Comparison of ENCODE assay signal across 9 cellular contexts in genomic region chr1:228149341-228150020, GRCh38. TPM values are rescaled to one million over a fixed set of nuclear protein-coding genes. Genes with fewer than 3 reads are reported as not detected.
A peak's percentile ranks its signal among the peaks of the same experiment; 100 is the strongest.
DNase-seq lines count a peak whose midpoint lies in the region; ATAC-seq, FAIRE-seq and TF ChIP-seq lines count a peak whose summit lies in the region.
"Had no signal": no experiment of that assay in that cellular context is flagged by ENCODE, and none has a peak within 500 bp of the region (broad histone marks: within the 10 kb centered on the region; RNA-seq: fewer than 3 reads in every experiment).

Gene GJC2 (plus strand): TSS chr1:228149930. CDS start chr1:228157759, 7,829 bp downstream.

- TF ChIP-seq CTCF in HCT116 (IDR thresholded peaks at IDR 0.05 in 2 of 3, conservative IDR thresholded peaks at IDR 0.05 in 1 of 3; ENCODE audit: borderline replicate concordance in 1 of 3, insufficient read depth in 1 of 3, low read depth in 2 of 3, low read length in 2 of 3) = no peak
- no peak for TF ChIP-seq CTCF in mammary epithelial cell (conservative IDR thresholded peaks at IDR 0.05 in 1 of 2, IDR thresholded peaks at IDR 0.05 in 1 of 2; ENCODE audit: extremely low read depth in 1 of 2, insufficient read depth in 1 of 2, low read depth in 1 of 2, low read length in 2 of 2)
- TF ChIP-seq CTCF in kidney (IDR thresholded peaks at IDR 0.05; ENCODE audit: borderline replicate concordance, extremely low read depth, insufficient read depth) = no peak
- no peak for TF ChIP-seq CTCF in spleen (IDR thresholded peaks at IDR 0.05 in 8 of 11, conservative IDR thresholded peaks at IDR 0.05 in 3 of 11)

- WGBS in mammary epithelial cell (ENCODE audit: low coverage, missing lambda C conversion rate) = 10% methylated on average over 3 of the region's 15 CpGs
- 56 to 74% (median 71%) methylated on average over 6 to 15 of the region's 15 CpGs for WGBS in spleen, 5 donors

- H3K4me3 ChIP-seq in HCT116 (replicated peaks in 1 of 2; ENCODE audit: low read depth in 1 of 2, low read length in 2 of 2) (no peak within 1 kb of the TSS), mammary epithelial cell (replicated peaks in 1 of 3; ENCODE audit: insufficient read depth in 1 of 3, low read depth in 2 of 3, low read length in 3 of 3) (no peak within 1 kb of the TSS), kidney (ENCODE audit: low read length in 2 of 2) (no peak within 1 kb of the TSS), spleen (peak within 1 kb of the TSS in 3 of 8 donors; percentile 4 to 38 (median 25))

- no peak within 1 kb of the TSS for H3K4me2 ChIP-seq in HCT116 (ENCODE audit: low read length)
- H3K4me2 ChIP-seq in mammary epithelial cell (ENCODE audit: insufficient read depth, low read depth, low read length) = peak within 1 kb of the TSS; percentile 58
- H3K4me2 ChIP-seq: KMS-11 had no signal

- no peak for FAIRE-seq in kidney (lab: Jason Lieb, UNC)

- H3K9ac ChIP-seq in HCT116 (ENCODE audit: low read length) (no peak within 1 kb of the TSS), mammary epithelial cell (ENCODE audit: insufficient read depth, low read length) (no peak within 1 kb of the TSS), kidney (ENCODE audit: low read length in 2 of 2) (peak within 1 kb of the TSS in 1 of 2 donors; percentile 19)
- H3K9ac ChIP-seq: KMS-11 had no signal

- dilution Hi-C loops in mammary epithelial cell (cut with HindIII; ENCODE audit: low sequenced_read_pairs) = no loop called here

- no peaks in the 10 kb centered on the region for H3K27me3 ChIP-seq in HCT116 (ENCODE audit: insufficient read depth, low read length)
- no peaks in the 10 kb centered on the region for H3K27me3 ChIP-seq in mammary epithelial cell (ENCODE audit: insufficient read depth, low read length)
- no peaks in the 10 kb centered on the region for H3K27me3 ChIP-seq in spleen (replicated peaks in 1 of 7)

- TF ChIP-seq RAD21 in HCT116 (IDR thresholded peaks at IDR 0.05; ENCODE audit: low read depth) = no peak

- no TSS peak for BruUV-seq in HCT116 (replicated peaks; lab: Mats Ljungman, UMichigan)
- BruUV-seq in mammary epithelial cell (replicated peaks; lab: Mats Ljungman, UMichigan) = no TSS peak

- H2AFZ ChIP-seq in HCT116 (ENCODE audit: low read depth, low read length, poor library complexity, severe bottlenecking) (no peak within 1 kb of the TSS), mammary epithelial cell (ENCODE audit: low read depth, low read length) (no peak within 1 kb of the TSS)

- DNase-seq in HCT116 (ENCODE audit: low read depth, low spot score) (no peak), mammary epithelial cell (no peak), kidney (peak; percentile 86), spleen (no peak), SW 1271 (lab: John Stamatoyannopoulos, UW) (no peak), germinal center (ENCODE audit: low spot score) (no peak), NCI-H187 (lab: John Stamatoyannopoulos, UW) (no peak)

- POLR2A ChIA-PET in HCT116 (lab: Charles Lee) = no interaction called here

- H4K20me1 ChIP-seq in HCT116 (ENCODE audit: insufficient read depth) (no peaks in the 10 kb centered on the region), mammary epithelial cell (ENCODE audit: insufficient read depth, low read length) (no peaks in the 10 kb centered on the region)

- H3K79me2 ChIP-seq in HCT116 (ENCODE audit: insufficient read depth, low read length) (peaks cover 15% of the 10 kb centered on the region), mammary epithelial cell (ENCODE audit: insufficient read depth, low read length) (peaks cover 45% of the 10 kb centered on the region)

- H3K9me3 ChIP-seq in HCT116 (ENCODE audit: control insufficient read depth in 1 of 2, insufficient read depth in 1 of 2, low read depth in 1 of 2, low read length in 2 of 2) (no peaks in the 10 kb centered on the region), mammary epithelial cell (replicated peaks; ENCODE audit: insufficient read depth, low read length) (no peaks in the 10 kb centered on the region), kidney (ENCODE audit: control insufficient read depth in 1 of 2, low read length in 2 of 2) (no peaks in the 10 kb centered on the region), spleen (no peaks in the 10 kb centered on the region)

- RAD21 ChIA-PET in HCT116 (lab: Charles Lee; ENCODE audit: low non-redundant PET in 1 of 2, low total read pairs in 2 of 2, uncharacterized antibody in 2 of 2, unreplicated experiment in 2 of 2) = no interaction called here

- ATAC-seq in HCT116 = peak; percentile 15; the same call in 1 of the 2 replicates
- ATAC-seq in HG02938 (IDR thresholded peaks at IDR 0.05; ENCODE audit: unreplicated experiment) = no peak

- intact Hi-C loops in HCT116 (cut with micrococcal nuclease) = no loop called here
- intact Hi-C loops in mammary epithelial cell (cut with micrococcal nuclease) = no loop called here
- intact Hi-C loops in kidney (cut with DNase I) = no loop called here
- intact Hi-C loops in spleen (cut with DNase I; ENCODE audit: low total_unique reads) = no loop called here

- in situ Hi-C loops in mammary epithelial cell (cut with MboI; ENCODE audit: low sequenced_read_pairs in 2 of 2) = no loop called here

- CTCF ChIA-PET in HCT116 (lab: Charles Lee) = no interaction called here
- CTCF ChIA-PET in mammary epithelial cell (lab: Charles Lee; ENCODE audit: low non-redundant PET) = no interaction called here

- H3K27ac ChIP-seq in HCT116 (ENCODE audit: low read depth, low read length) (no peak within 1 kb of the TSS), mammary epithelial cell (ENCODE audit: insufficient read depth, low read depth, low read length) (no peak within 1 kb of the TSS), kidney (ENCODE audit: low read depth in 2 of 2, low read length in 2 of 2) (peak within 1 kb of the TSS; percentile 57 to 75), spleen (peak within 1 kb of the TSS in 7 of 8 donors; percentile 69 to 81 (median 76))
- H3K27ac ChIP-seq: KMS-11 had no signal

- H3K4me1 ChIP-seq in HCT116 (ENCODE audit: control insufficient read depth in 1 of 2, insufficient read depth in 2 of 2, low read length in 2 of 2) = no peaks in the 10 kb centered on the region
- H3K4me1 ChIP-seq in mammary epithelial cell (ENCODE audit: insufficient read depth, low read length) = peaks cover 27% of the 10 kb centered on the region
- H3K4me1 ChIP-seq in kidney (ENCODE audit: control insufficient read depth in 1 of 2, insufficient read depth in 1 of 2, low read depth in 1 of 2, low read length in 2 of 2) = peaks cover 6 to 25% of the 10 kb centered on the region in 2 donors
- peaks cover 18 to 74% (median 45%) of the 10 kb centered on the region in 6 donors for H3K4me1 ChIP-seq in spleen

- TF ChIP-seq POLR2A in HCT116 (IDR thresholded peaks at IDR 0.05; ENCODE audit: borderline replicate concordance, extremely low read depth, insufficient read depth, insufficient read length) = no peak
- no peak for TF ChIP-seq POLR2A in spleen (IDR thresholded peaks at IDR 0.05)

- H3K9me2 ChIP-seq in HCT116 (ENCODE audit: insufficient read depth) = no peaks in the 10 kb centered on the region

- H3K36me3 ChIP-seq in HCT116 (ENCODE audit: control insufficient read depth in 1 of 2, insufficient read depth in 2 of 2, low read length in 2 of 2) (0 out of 4 replicates have a peak, but pooled peaks cover 0 to 6% of the 10 kb centered on the region in 2 experiments), mammary epithelial cell (ENCODE audit: insufficient read depth, low read length) (peaks cover 2% of the 10 kb centered on the region), kidney (ENCODE audit: control insufficient read depth in 1 of 2, insufficient read depth in 2 of 2, low read length in 2 of 2) (peaks cover 0 to 13% of the 10 kb centered on the region in 2 donors), spleen (peaks cover 0 to 61% (median 45%) of the 10 kb centered on the region in 6 donors)

TF ChIP-seq in HCT116, 20 proteins besides CTCF, POLR2A, EP300 and RAD21:
- TF ChIP-seq ELF1 (IDR thresholded peaks at IDR 0.05; ENCODE audit: borderline replicate concordance, low read depth) (no peak), ATF3 (IDR thresholded peaks at IDR 0.05) (no peak), CEBPB (IDR thresholded peaks at IDR 0.05; ENCODE audit: low read depth) (no peak), ZNF274 (IDR thresholded peaks at IDR 0.05; ENCODE audit: low read depth, low read length) (no peak)

RNA-seq across cellular contexts. Expression of gene GJC2, which starts in this region (rescaled TPM):
- total RNA-seq in HCT116 (2021; ENCODE audit: unreplicated experiment) (0.76 TPM), mammary epithelial cell (under 1 TPM; 0.33 to 0.47 TPM), kidney (6.0 TPM), spleen (1 to 10 TPM in 6 of 7 donors, under 1 TPM in 1; 0.94 to 3.5 (median 2.4) TPM)
- polyA plus RNA-seq in HCT116 (2012) = 0.23 and 0.46 TPM in 2 replicates
- polyA plus RNA-seq in mammary epithelial cell (0.14 TPM), kidney (ENCODE audit: insufficient read depth, low read depth, low replicate concordance) (0.73 TPM), spleen (under 1 TPM; 0.35 to 0.96 (median 0.67) TPM)
- not detected for polyA minus RNA-seq in mammary epithelial cell

Comparison
In these comparisons a context has a peak if more than half of its experiments do, and no peak if none do; other contexts are left out.
1. Peak in ATAC-seq in HCT116; RNA of the gene not detected or under 1 TPM.
2. H3K27ac ChIP-seq: peak in kidney (2 of 2) and spleen (7 of 8); none in HCT116 (single experiment) and mammary epithelial cell (single experiment).